Comparison of ENCODE assay signal across 23 cellular contexts in genomic region chr10:62182595-62182994, GRCh38.
DNase-seq lines count a peak whose midpoint lies in the region; ATAC-seq lines count a peak whose summit lies in the region.
"Had no signal": no experiment of that assay in that cellular context is flagged by ENCODE, and none has a peak within 500 bp of the region (broad histone marks: within the 10 kb centered on the region; RNA-seq: fewer than 3 reads in every experiment).

No MANE protein-coding gene starts in this region.

- no peak overlapping the region for H3K4me3 ChIP-seq in effector memory CD4-positive, alpha-beta T cell (ENCODE audit: insufficient read depth, low read depth, low read length, poor library complexity, severe bottlenecking)
- H3K4me3 ChIP-seq: ascending aorta, left lung, thyroid gland had no signal

- peaks cover 13% of the 10 kb centered on the region for H3K9me3 Mint-ChIP-seq in activated CD4-positive, alpha-beta memory T cell treated with anti-CD3 and anti-CD28 coated beads for 36 hours
- H3K9me3 Mint-ChIP-seq in stimulated activated naive CD8-positive, alpha-beta T cell treated with anti-CD3 and anti-CD28 coated beads, Interleukin-15, amount 100 ng/mL, for 72 hours: peaks cover 26 to 32% of the 10 kb centered on the region in 2 donors

- H3K36me3 ChIP-seq in effector memory CD4-positive, alpha-beta T cell (ENCODE audit: control insufficient read depth, insufficient read depth, low read length): no peaks in the 10 kb centered on the region
- H3K36me3 ChIP-seq: ascending aorta, left lung, thyroid gland had no signal

- H3K4me3 Mint-ChIP-seq in activated CD4-positive, alpha-beta memory T cell treated with anti-CD3 and anti-CD28 coated beads for 36 hours: no peak overlapping the region
- H3K4me3 Mint-ChIP-seq in stimulated activated naive CD8-positive, alpha-beta T cell treated with anti-CD3 and anti-CD28 coated beads, Interleukin-15, amount 100 ng/mL, for 72 hours: peak overlapping the region; percentile 54 to 60
- H3K4me3 Mint-ChIP-seq: dendritic cell treated with granulocyte-macrophage colony-stimulating factor and Interleukin-4, amounts not matched to agents 40 ng/mL and 50 ng/mL, for 4 days; WTC11 had no signal

- DNase-seq in stimulated activated CD4-positive, alpha-beta T cell treated with anti-CD3 and anti-CD28 coated beads, Interleukin-15, amount 100 ng/mL, for 24 hours: peak; percentile 35
- DNase-seq in stimulated activated CD4-positive, alpha-beta T cell treated with anti-CD3 and anti-CD28 coated beads, Interleukin-4, amount 100 ng/mL, for 24 hours: no peak
- peak; percentile 20 for DNase-seq in activated CD4-positive, alpha-beta memory T cell treated with anti-CD3 and anti-CD28 coated beads for 36 hours
- no peak for DNase-seq in effector memory CD4-positive, alpha-beta T cell
- DNase-seq in stimulated activated naive CD8-positive, alpha-beta T cell treated with anti-CD3 and anti-CD28 coated beads, Interleukin-15, amount 100 ng/mL, for 72 hours: no peak
- no peak for DNase-seq in D341Med (ENCODE audit: low spot score)
- DNase-seq: activated gamma-delta T cell; caudate nucleus; GDM1; KG1; left lung; mesendoderm; NCI-H1436 treated with DMSO at 0.1 percent for 48 hours; NCI-H2107; NCI-H446 treated with DMSO at 0.1 percent for 48 hours; stimulated activated CD4-positive, alpha-beta T cell treated with anti-CD3 and anti-CD28 coated beads, Interleukin-2, amount 100 ng/mL, for 48 hours; stimulated activated naive CD4-positive, alpha-beta T cell treated with Interleukin-2 at 50 U/mL for 16 hours; thyroid gland had no signal

- no peaks in the 10 kb centered on the region for H3K27me3 Mint-ChIP-seq in activated CD4-positive, alpha-beta memory T cell treated with anti-CD3 and anti-CD28 coated beads for 36 hours
- H3K27me3 Mint-ChIP-seq in stimulated activated naive CD8-positive, alpha-beta T cell treated with anti-CD3 and anti-CD28 coated beads, Interleukin-15, amount 100 ng/mL, for 72 hours: no peaks in the 10 kb centered on the region
- H3K27me3 Mint-ChIP-seq: dendritic cell treated with granulocyte-macrophage colony-stimulating factor and Interleukin-4, amounts not matched to agents 40 ng/mL and 50 ng/mL, for 4 days had no signal

- CTCF ChIA-PET in activated CD4-positive, alpha-beta memory T cell treated with anti-CD3 and anti-CD28 coated beads for 36 hours (lab: Charles Lee): interaction anchor here (1.0 to 1.8 kb wide), 2 partner anchors 68 to 143 kb away, joined by 3 to 8 read pairs; no protein-coding TSS in a partner anchor

- H3K27me3 ChIP-seq in effector memory CD4-positive, alpha-beta T cell (replicated peaks; ENCODE audit: control insufficient read depth, insufficient read depth, low read length, poor library complexity, severe bottlenecking): no peaks in the 10 kb centered on the region
- H3K27me3 ChIP-seq: ascending aorta, left lung, thyroid gland had no signal

- POLR2A ChIA-PET in activated CD4-positive, alpha-beta memory T cell treated with anti-CD3 and anti-CD28 coated beads for 36 hours (lab: Charles Lee): interaction anchor here (0.8 to 7.8 kb wide), 9 partner anchors 42 to 301 kb away, joined by 3 to 225 read pairs (median 9); no protein-coding TSS in a partner anchor

- peaks cover 38% of the 10 kb centered on the region for H3K4me1 ChIP-seq in effector memory CD4-positive, alpha-beta T cell (ENCODE audit: control insufficient read depth, insufficient read depth, low read length, poor library complexity, severe bottlenecking)
- H3K4me1 ChIP-seq: left lung, thyroid gland had no signal

- intact Hi-C loops in activated CD4-positive, alpha-beta memory T cell treated with anti-CD3 and anti-CD28 coated beads for 36 hours (cut with micrococcal nuclease): loop anchor here (2.0 to 10.0 kb wide), 7 partner anchors 16 to 1085 kb away; no protein-coding TSS in a partner anchor

- peak overlapping the region; percentile 45 for H3K27ac ChIP-seq in effector memory CD4-positive, alpha-beta T cell (ENCODE audit: insufficient read depth, low read length, poor library complexity, severe bottlenecking)
- H3K27ac ChIP-seq: ascending aorta, thyroid gland had no signal

- H3K9me3 ChIP-seq in effector memory CD4-positive, alpha-beta T cell (ENCODE audit: control insufficient read depth, low read length): no peaks in the 10 kb centered on the region
- H3K9me3 ChIP-seq: thyroid gland had no signal

- H3K36me3 Mint-ChIP-seq in activated CD4-positive, alpha-beta memory T cell treated with anti-CD3 and anti-CD28 coated beads for 36 hours: peaks cover 18% of the 10 kb centered on the region

- H3K27ac Mint-ChIP-seq in activated CD4-positive, alpha-beta memory T cell treated with anti-CD3 and anti-CD28 coated beads for 36 hours: peak overlapping the region; percentile 91
- H3K27ac Mint-ChIP-seq in stimulated activated naive CD8-positive, alpha-beta T cell treated with anti-CD3 and anti-CD28 coated beads, Interleukin-15, amount 100 ng/mL, for 72 hours: peak overlapping the region; percentile 90 to 95
- H3K27ac Mint-ChIP-seq: dendritic cell treated with granulocyte-macrophage colony-stimulating factor and Interleukin-4, amounts not matched to agents 40 ng/mL and 50 ng/mL, for 4 days; WTC11 had no signal

- peaks cover 79% of the 10 kb centered on the region for H3K4me1 Mint-ChIP-seq in activated CD4-positive, alpha-beta memory T cell treated with anti-CD3 and anti-CD28 coated beads for 36 hours (ENCODE audit: low read depth)
- H3K4me1 Mint-ChIP-seq in stimulated activated naive CD8-positive, alpha-beta T cell treated with anti-CD3 and anti-CD28 coated beads, Interleukin-15, amount 100 ng/mL, for 72 hours: peaks cover 88% of the 10 kb centered on the region

- no peak for ATAC-seq in stimulated activated naive CD8-positive, alpha-beta T cell treated with anti-CD3 and anti-CD28 coated beads, Interleukin-15, amount 100 ng/mL, for 72 hours
- ATAC-seq in GM18909 (IDR thresholded peaks at IDR 0.05; ENCODE audit: poor library complexity, unreplicated experiment): no peak
- ATAC-seq in HG02840 (IDR thresholded peaks at IDR 0.05; ENCODE audit: low FRiP score, unreplicated experiment): no peak
- ATAC-seq: WTC11 had no signal

Comparison
In these comparisons a context has a peak if more than half of its experiments do, and no peak if none do; other contexts are left out.
1. DNase-seq: peak in stimulated activated CD4-positive, alpha-beta T cell treated with anti-CD3 and anti-CD28 coated beads, Interleukin-15, amount 100 ng/mL, for 24 hours (single experiment) and activated CD4-positive, alpha-beta memory T cell treated with anti-CD3 and anti-CD28 coated beads for 36 hours (single experiment); none in stimulated activated CD4-positive, alpha-beta T cell treated with anti-CD3 and anti-CD28 coated beads, Interleukin-4, amount 100 ng/mL, for 24 hours (single experiment), effector memory CD4-positive, alpha-beta T cell (0 of 3), stimulated activated naive CD8-positive, alpha-beta T cell treated with anti-CD3 and anti-CD28 coated beads, Interleukin-15, amount 100 ng/mL, for 72 hours (0 of 2) and D341Med (single experiment).